1 cellular context compared by ENCODE assay signal in genomic region chr16:11752856-11753255, GRCh38.
TF ChIP-seq lines count a peak whose summit lies in the region.

No MANE protein-coding gene starts in this region.

TF ChIP-seq in SK-N-SH treated with all-trans-retinoic acid at 6 μM for 48 hours, 23 proteins besides CTCF, POLR2A, EP300 and RAD21 (continued from another document):
- TF ChIP-seq POU6F1 (CRISPR knock-in tag; IDR thresholded peaks at IDR 0.05; ENCODE audit: borderline replicate concordance, low read depth): no peak
